11 cellular contexts compared by ENCODE assay signal in the genomic region with DNA sequence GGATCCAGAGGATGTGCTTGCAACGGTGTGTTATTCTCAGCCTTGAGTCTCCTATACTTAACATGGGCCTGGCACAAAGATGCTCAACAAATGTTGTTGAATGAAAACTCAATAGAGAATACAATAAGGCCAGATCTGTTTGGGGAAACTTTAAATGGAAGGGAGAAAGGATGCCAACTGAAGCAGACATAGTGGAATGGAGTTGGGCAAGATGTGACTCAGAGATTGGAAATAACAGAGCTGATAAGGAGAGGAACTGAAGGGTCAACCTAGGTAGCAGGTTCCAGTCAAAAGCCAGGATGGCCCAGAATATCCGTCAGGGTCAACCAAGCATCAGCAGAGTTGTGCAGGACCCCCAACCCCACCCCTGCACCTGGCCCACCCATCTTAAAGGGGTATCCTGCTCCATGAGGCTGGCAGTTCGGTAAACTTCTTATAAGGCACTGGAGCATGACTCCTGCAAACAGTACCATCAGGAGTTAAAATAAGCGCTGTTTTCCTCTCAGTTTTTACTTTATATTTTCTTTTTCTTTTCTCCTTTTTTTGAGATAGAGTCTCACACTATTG. TPM values are rescaled to one million over a fixed set of nuclear protein-coding genes. Genes with fewer than 3 reads are reported as not detected.
DNase-seq lines count a peak whose midpoint lies in the region; ATAC-seq and TF ChIP-seq lines count a peak whose summit lies in the region.
"Had no signal": no experiment of that assay in that cellular context is flagged by ENCODE, and none has a peak within 500 bp of the region (broad histone marks: within the 10 kb centered on the region; RNA-seq: fewer than 3 reads in every experiment).

No MANE protein-coding gene starts in this region.

- H3K27ac Mint-ChIP-seq in stimulated activated naive CD8-positive, alpha-beta T cell treated with anti-CD3 and anti-CD28 coated beads, Interleukin-15, Interleukin-2, amounts not matched to agents 100 ng/mL and 50 ng/mL, for 24 hours: peak overlapping the region; percentile 18
- no peak overlapping the region for H3K27ac Mint-ChIP-seq in stimulated activated naive CD8-positive, alpha-beta T cell treated with anti-CD3 and anti-CD28 coated beads, Interleukin-15, amount 100 ng/mL, for 72 hours
- H3K27ac Mint-ChIP-seq in T-cell: peak overlapping the region; percentile 92

- 94% methylated on average over 4 of the region's 4 CpGs for WGBS in prostate gland

- CTCF ChIA-PET in T-cell (lab: Charles Lee): interaction anchor here (0.5 to 2.6 kb wide), 3 partner anchors 103 to 487 kb away, joined by 3 to 10 read pairs (median 3); a partner anchor contains a TSS

- no peaks in the 10 kb centered on the region for H3K36me3 Mint-ChIP-seq in stimulated activated naive CD8-positive, alpha-beta T cell treated with anti-CD3 and anti-CD28 coated beads, Interleukin-15, Interleukin-2, amounts not matched to agents 100 ng/mL and 50 ng/mL, for 24 hours (ENCODE audit: low read depth)
- no peaks in the 10 kb centered on the region for H3K36me3 Mint-ChIP-seq in T-cell

- H3K36me3 ChIP-seq in iPS-18a (ENCODE audit: control insufficient read depth, low read depth, low read length): no peaks in the 10 kb centered on the region
- no peaks in the 10 kb centered on the region for H3K36me3 ChIP-seq in prostate gland
- H3K36me3 ChIP-seq: transverse colon had no signal

- TF ChIP-seq CTCF in prostate gland (IDR thresholded peaks at IDR 0.05): no peak

- no peak overlapping the region for H3K9ac ChIP-seq in iPS-18a (ENCODE audit: low read length)

- peak overlapping the region; percentile 94 for H3K4me3 ChIP-seq in iPS-18a (ENCODE audit: low read length)
- no peak overlapping the region for H3K4me3 ChIP-seq in prostate gland

- TF ChIP-seq POLR2A in prostate gland (IDR thresholded peaks at IDR 0.05): no peak

- ATAC-seq in stimulated activated naive CD8-positive, alpha-beta T cell treated with anti-CD3 and anti-CD28 coated beads, Interleukin-15, amount 100 ng/mL, for 72 hours: no peak
- ATAC-seq in T-cell (replicated peaks in 1 of 4): no peak
- ATAC-seq in GM21737 (IDR thresholded peaks at IDR 0.05; ENCODE audit: unreplicated experiment): no peak
- no peak for ATAC-seq in HG03139 (IDR thresholded peaks at IDR 0.05; ENCODE audit: unreplicated experiment)

- H3K9me3 Mint-ChIP-seq in stimulated activated naive CD8-positive, alpha-beta T cell treated with anti-CD3 and anti-CD28 coated beads, Interleukin-15, Interleukin-2, amounts not matched to agents 100 ng/mL and 50 ng/mL, for 24 hours: no peaks in the 10 kb centered on the region
- H3K9me3 Mint-ChIP-seq in stimulated activated naive CD8-positive, alpha-beta T cell treated with anti-CD3 and anti-CD28 coated beads, Interleukin-15, amount 100 ng/mL, for 72 hours: no peaks in the 10 kb centered on the region
- no peaks in the 10 kb centered on the region for H3K9me3 Mint-ChIP-seq in T-cell

- no peak for DNase-seq in stimulated activated naive CD8-positive, alpha-beta T cell treated with anti-CD3 and anti-CD28 coated beads, Interleukin-15, amount 100 ng/mL, for 72 hours
- DNase-seq in T-cell (no peak), caudate nucleus (lab: John Stamatoyannopoulos, UW) (no peak), prostate gland (ENCODE audit: low spot score) (no peak)
- DNase-seq: AML-193, T-helper 1 cell, transverse colon had no signal

- peaks cover 8% of the 10 kb centered on the region for H3K27me3 Mint-ChIP-seq in stimulated activated naive CD8-positive, alpha-beta T cell treated with anti-CD3 and anti-CD28 coated beads, Interleukin-15, Interleukin-2, amounts not matched to agents 100 ng/mL and 50 ng/mL, for 24 hours
- no peaks in the 10 kb centered on the region for H3K27me3 Mint-ChIP-seq in stimulated activated naive CD8-positive, alpha-beta T cell treated with anti-CD3 and anti-CD28 coated beads, Interleukin-15, amount 100 ng/mL, for 72 hours
- peaks cover 4 to 6% of the 10 kb centered on the region in 2 donors for H3K27me3 Mint-ChIP-seq in T-cell

- H3K4me1 ChIP-seq in iPS-18a (ENCODE audit: control insufficient read depth, low read depth, low read length) (peaks cover 5% of the 10 kb centered on the region), prostate gland (replicated peaks) (no peaks in the 10 kb centered on the region)

- intact Hi-C loops in prostate gland (cut with DNase I): no loop called here

- peaks cover 37% of the 10 kb centered on the region for H3K4me1 Mint-ChIP-seq in stimulated activated naive CD8-positive, alpha-beta T cell treated with anti-CD3 and anti-CD28 coated beads, Interleukin-15, Interleukin-2, amounts not matched to agents 100 ng/mL and 50 ng/mL, for 24 hours (ENCODE audit: low read depth)
- peaks cover 35% of the 10 kb centered on the region for H3K4me1 Mint-ChIP-seq in stimulated activated naive CD8-positive, alpha-beta T cell treated with anti-CD3 and anti-CD28 coated beads, Interleukin-15, amount 100 ng/mL, for 72 hours
- peaks cover 37 to 43% (median 38%) of the 10 kb centered on the region in 3 donors for H3K4me1 Mint-ChIP-seq in T-cell

- POLR2A ChIA-PET in T-cell (lab: Charles Lee): interaction anchor here (0.6 to 1.0 kb wide), 3 partner anchors 22 to 103 kb away, joined by 3 read pairs; a partner anchor contains a TSS

- H3K27me3 ChIP-seq in iPS-18a (ENCODE audit: control insufficient read depth, insufficient read depth, low read length) (peaks cover 6% of the 10 kb centered on the region), prostate gland (replicated peaks; ENCODE audit: insufficient read depth) (no peaks in the 10 kb centered on the region)

- H3K4me3 Mint-ChIP-seq in stimulated activated naive CD8-positive, alpha-beta T cell treated with anti-CD3 and anti-CD28 coated beads, Interleukin-15, Interleukin-2, amounts not matched to agents 100 ng/mL and 50 ng/mL, for 24 hours: peak overlapping the region; percentile 94
- H3K4me3 Mint-ChIP-seq in stimulated activated naive CD8-positive, alpha-beta T cell treated with anti-CD3 and anti-CD28 coated beads, Interleukin-15, amount 100 ng/mL, for 72 hours: peak overlapping the region in 1 of 2 donors; percentile 91
- peak overlapping the region in 1 of 3 donors; percentile 87 for H3K4me3 Mint-ChIP-seq in T-cell

- H3K9me3 ChIP-seq in iPS-18a (ENCODE audit: control insufficient read depth, low read depth, low read length) (no peaks in the 10 kb centered on the region), prostate gland (no peaks in the 10 kb centered on the region)
- H3K9me3 ChIP-seq: transverse colon had no signal

- H3K27ac ChIP-seq in iPS-18a (ENCODE audit: low read length) (no peak overlapping the region), caudate nucleus (ENCODE audit: low read depth, low read length) (no peak overlapping the region), prostate gland (no peak overlapping the region)

RNA-seq across cellular contexts. Expression of a gene that starts 1.0 kb away (rescaled TPM):
- total RNA-seq in T-cell: 10 to 100 TPM in 3 of 5 donors, 1 to 10 TPM in 2; 4.7 to 12.8 (median 12.3) TPM
- 1 to 10 TPM; 3.0 to 8.0 TPM for total RNA-seq in prostate gland

RNA-seq across cellular contexts. Expression of a gene that starts 15.7 kb away (rescaled TPM):
- total RNA-seq in T-cell (10 to 100 TPM; 11.1 to 12.9 (median 12.6) TPM), prostate gland (10 to 100 TPM; 17.3 to 63.1 TPM)

RNA-seq across cellular contexts. Expression of a gene that starts 59.7 kb away (rescaled TPM):
- total RNA-seq in T-cell (under 1 TPM in 2 of 5 donors, not detected in 3; 0.25 to 0.30 TPM), prostate gland (10 to 100 TPM in 1 of 2 donors, 1 to 10 TPM in 1; 2.8 to 12.0 TPM)

Comparison
In these comparisons a context has a peak if more than half of its experiments do, and no peak if none do; other contexts are left out.
1. H3K27ac Mint-ChIP-seq: peak in stimulated activated naive CD8-positive, alpha-beta T cell treated with anti-CD3 and anti-CD28 coated beads, Interleukin-15, Interleukin-2, amounts not matched to agents 100 ng/mL and 50 ng/mL, for 24 hours (single experiment) and T-cell (2 of 2); none in stimulated activated naive CD8-positive, alpha-beta T cell treated with anti-CD3 and anti-CD28 coated beads, Interleukin-15, amount 100 ng/mL, for 72 hours (0 of 2).